In genomic region chr7:149466364-149466763, GRCh38 we compare ENCODE assay signal across 24 cellular contexts.
"Had no signal": no experiment of that assay in that cellular context is flagged by ENCODE, and none has a peak within 500 bp of the region (broad histone marks: within the 10 kb centered on the region; RNA-seq: fewer than 3 reads in every experiment).

No MANE protein-coding gene starts in this region.

- FAIRE-seq: small intestine, urothelium cell line had no signal

- H3K27me3 ChIP-seq: ovary, right lobe of liver, sigmoid colon, thyroid gland, tibial nerve, upper lobe of left lung, vagina had no signal

- H3K9me3 ChIP-seq: ovary, psoas muscle, right lobe of liver, sigmoid colon, stomach, thoracic aorta, thyroid gland, upper lobe of left lung, vagina had no signal

- H2AFZ ChIP-seq: neural progenitor cell, parathyroid adenoma had no signal

- ATAC-seq: psoas muscle; right cardiac atrium; right lobe of liver; stimulated activated effector memory CD8-positive, alpha-beta T cell treated with anti-CD3 and anti-CD28 coated beads, Interleukin-12 subunit alpha, Interleukin-12 subunit beta, amount 100 ng/mL, for 72 hours; stimulated activated naive B cell treated with anti-CD40 and anti-IgM and Interleukin-4, amounts not matched to agents 10 μg/mL and 1 μg/mL and 100 μg/mL, for 72 hours had no signal

- H3K79me2 ChIP-seq: parathyroid adenoma had no signal

- DNase-seq: occipital lobe; ovary; posterior cingulate gyrus; psoas muscle; right cardiac atrium; right lobe of liver; sigmoid colon; small intestine; stimulated activated CD4-positive, alpha-beta T cell treated with anti-CD3 and anti-CD28 coated beads, Interleukin-15, amount 100 ng/mL, for 24 hours; stimulated activated CD4-positive, alpha-beta T cell treated with anti-CD3 and anti-CD28 coated beads, Interleukin-2, amount 100 ng/mL, for 24 hours; stimulated activated CD4-positive, alpha-beta T cell treated with anti-CD3 and anti-CD28 coated beads, Interleukin-2, amount 100 ng/mL, for 48 hours; stimulated activated CD4-positive, alpha-beta T cell treated with anti-CD3 and anti-CD28 coated beads, Interleukin-4, amount 100 ng/mL, for 24 hours; stimulated activated naive B cell treated with anti-CD40 and anti-IgM and Interleukin-4, amounts not matched to agents 10 μg/mL and 1 μg/mL and 100 μg/mL, for 72 hours; stimulated activated naive CD4-positive, alpha-beta T cell treated with Interleukin-2 at 50 U/mL for 16 hours; stomach; thyroid gland; upper lobe of left lung had no signal

- H3K9ac ChIP-seq: neural progenitor cell, parathyroid adenoma had no signal

- H3K27ac ChIP-seq: neural progenitor cell, ovary, parathyroid adenoma, psoas muscle, right lobe of liver, sigmoid colon, stomach, thoracic aorta, thyroid gland, tibial nerve, upper lobe of left lung, vagina had no signal

- H3K4me2 ChIP-seq: neural progenitor cell had no signal

- H3K4me1 ChIP-seq: neural progenitor cell, parathyroid adenoma, psoas muscle, right lobe of liver, thyroid gland, vagina had no signal

- H3K4me3 ChIP-seq: neural progenitor cell, ovary, psoas muscle, right lobe of liver, sigmoid colon, stomach, thoracic aorta, thyroid gland, tibial nerve, upper lobe of left lung, vagina had no signal

- H3K36me3 ChIP-seq: neural progenitor cell, ovary, right lobe of liver, thoracic aorta, thyroid gland, upper lobe of left lung, vagina had no signal
